1 cellular context compared by ENCODE assay signal in the genomic region with DNA sequence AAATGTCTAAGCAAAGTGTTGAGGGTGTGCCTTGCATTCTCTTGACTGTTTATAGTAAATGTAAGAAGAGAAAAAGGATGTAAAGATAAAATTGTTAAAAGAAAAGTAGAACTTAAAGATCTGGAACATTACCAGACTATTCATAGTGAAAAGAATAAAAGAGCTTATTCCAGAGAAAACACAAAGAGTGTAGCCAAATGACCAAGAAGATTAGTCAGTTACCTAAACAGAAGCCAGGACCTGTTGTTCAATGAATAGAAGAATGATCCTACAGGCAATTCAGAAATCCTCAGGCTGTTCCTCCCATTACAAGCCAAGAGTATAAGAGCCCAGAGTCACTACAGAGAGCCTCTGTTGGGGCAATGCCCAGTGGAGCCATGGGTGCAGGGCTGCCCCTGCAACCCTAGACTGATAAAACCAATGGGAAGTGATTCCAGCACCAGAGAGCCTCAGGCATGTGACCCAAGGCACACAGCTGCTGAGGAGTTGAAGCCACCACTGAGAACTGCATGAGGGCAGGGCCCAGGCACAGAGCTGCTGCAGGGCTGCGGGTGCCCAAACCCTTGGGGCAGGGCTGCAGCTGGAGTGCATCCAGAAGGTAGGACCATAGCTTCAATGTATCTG.
TF ChIP-seq lines count a peak whose summit lies in the region.

No MANE protein-coding gene starts in this region.

TF ChIP-seq in HepG2, 621 proteins besides CTCF, POLR2A, EP300 and RAD21:
- TF ChIP-seq ZNF563 (CRISPR knock-in tag; IDR thresholded peaks at IDR 0.05) (no peak), MIXL1 (CRISPR knock-in tag; IDR thresholded peaks at IDR 0.05) (no peak), RFX5 (IDR thresholded peaks at IDR 0.05; ENCODE audit: low read depth, low read length) (no peak), ZNF773 (CRISPR knock-in tag; IDR thresholded peaks at IDR 0.05; ENCODE audit: borderline replicate concordance) (no peak)
